In genomic region chr15:77421370-77421700, GRCh38 we compare ENCODE assay signal across 8 cellular contexts. TPM values are rescaled to one million over a fixed set of nuclear protein-coding genes. Genes with fewer than 3 reads are reported as not detected.
DNase-seq lines count a peak whose midpoint lies in the region; ATAC-seq and TF ChIP-seq lines count a peak whose summit lies in the region.

No MANE protein-coding gene starts in this region.

- intact Hi-C loops in CD4-positive, alpha-beta T cell (cut with DNase I, micrococcal nuclease) = loop anchor here in 1 of 2 experiments (5.0 to 10.0 kb wide), 6 partner anchors 349 to 1797 kb away; partner anchors contain the start of genes IDH3A, PSTPIP1, RCN2 and SNUPN

- H3K4me3 Mint-ChIP-seq in CD4-positive, alpha-beta T cell = peak overlapping the region; percentile 99
- H3K4me3 Mint-ChIP-seq in mesothelial cell of epicardium = peak overlapping the region; percentile 92

- peak overlapping the region; percentile 87 for H3K27ac ChIP-seq in CD4-positive, alpha-beta T cell (ENCODE audit: low read depth, low read length)
- H3K27ac ChIP-seq in KOPT-K1 (ENCODE audit: low read depth, low read length, poor library complexity, severe bottlenecking) (peak overlapping the region; percentile 85), caudate nucleus (ENCODE audit: low read depth, low read length) (peak overlapping the region; percentile 95)

- no peaks in the 10 kb centered on the region for H3K27me3 Mint-ChIP-seq in CD4-positive, alpha-beta T cell
- H3K27me3 Mint-ChIP-seq in mesothelial cell of epicardium (ENCODE audit: low read depth) = no peaks in the 10 kb centered on the region

- H3K27me3 ChIP-seq in CD4-positive, alpha-beta T cell (ENCODE audit: control insufficient read depth, insufficient read depth, low read length) = no peaks in the 10 kb centered on the region

- peak overlapping the region; percentile 96 for H3K27ac Mint-ChIP-seq in CD4-positive, alpha-beta T cell
- peak overlapping the region; percentile 99 for H3K27ac Mint-ChIP-seq in mesothelial cell of epicardium

- CTCF ChIA-PET in CD4-positive, alpha-beta T cell (lab: Charles Lee) = interaction anchor here (0.7 kb wide), 1 partner anchor 122 kb away, joined by 3 read pairs; no protein-coding TSS in a partner anchor

- H3K36me3 ChIP-seq in KOPT-K1 (ENCODE audit: insufficient read depth, low read length) = no peaks in the 10 kb centered on the region

- POLR2A ChIA-PET in CD4-positive, alpha-beta T cell (lab: Charles Lee) = interaction anchor here (1.0 to 2.0 kb wide), 8 partner anchors 9 to 516 kb away, joined by 3 to 10 read pairs (median 6); partner anchors contain the start of gene SCAPER

- no peaks in the 10 kb centered on the region for H3K9me3 ChIP-seq in CD4-positive, alpha-beta T cell (ENCODE audit: control insufficient read depth, low read length)
- no peaks in the 10 kb centered on the region for H3K9me3 ChIP-seq in KOPT-K1 (ENCODE audit: insufficient read depth, low read length, poor library complexity, severe bottlenecking)

- DNase-seq in CD4-positive, alpha-beta T cell = no peak
- peak in 2 of 61 donors; percentile 21 to 40 for DNase-seq in caudate nucleus (lab: John Stamatoyannopoulos, UW)
- DNase-seq in mesothelial cell of epicardium (ENCODE audit: low spot score in 2 of 2, unreplicated experiment in 2 of 2) = no peak
- DNase-seq in OCI-M2 (lab: John Stamatoyannopoulos, UW; ENCODE audit: unreplicated experiment) = no peak
- DNase-seq in NCI-H1694 treated with DMSO at 0.1 percent for 48 hours (lab: John Stamatoyannopoulos, UW) = no peak
- no peak for DNase-seq in DMS114 treated with DMSO at 0.1 percent for 48 hours (lab: John Stamatoyannopoulos, UW; ENCODE audit: unreplicated experiment)

- ATAC-seq in CD4-positive, alpha-beta T cell (ENCODE audit: poor library complexity) = no peak
- no peak for ATAC-seq in GM18498 (IDR thresholded peaks at IDR 0.05; ENCODE audit: unreplicated experiment)

- no peaks in the 10 kb centered on the region for H3K9me3 Mint-ChIP-seq in CD4-positive, alpha-beta T cell
- H3K9me3 Mint-ChIP-seq in mesothelial cell of epicardium = no peaks in the 10 kb centered on the region

- no peak for TF ChIP-seq CTCF in CD4-positive, alpha-beta T cell (IDR thresholded peaks at IDR 0.05)
- TF ChIP-seq CTCF in mesothelial cell of epicardium (IDR thresholded peaks at IDR 0.05; ENCODE audit: unreplicated experiment) = no peak

- H3K36me3 Mint-ChIP-seq in CD4-positive, alpha-beta T cell (ENCODE audit: low read depth) = peaks cover 24% of the 10 kb centered on the region
- H3K36me3 Mint-ChIP-seq in mesothelial cell of epicardium = no peaks in the 10 kb centered on the region

- peaks cover 67% of the 10 kb centered on the region for H3K4me1 Mint-ChIP-seq in CD4-positive, alpha-beta T cell (ENCODE audit: low read depth)
- H3K4me1 Mint-ChIP-seq in mesothelial cell of epicardium = peaks cover 52% of the 10 kb centered on the region

RNA-seq across cellular contexts. Expression of gene HMG20A, which starts 0.6 kb away (rescaled TPM):
- total RNA-seq in CD4-positive, alpha-beta T cell = 10 to 100 TPM; 16.2 to 20.0 TPM
- total RNA-seq in mesothelial cell of epicardium = 70.5 to 72.7 TPM (median 72.4 TPM) in 3 replicates

RNA-seq across cellular contexts. Expression of gene PEAK1, which starts 1.4 kb away (rescaled TPM):
- total RNA-seq in CD4-positive, alpha-beta T cell = 10 to 100 TPM in 1 of 2 experiments, 1 to 10 TPM in 1; 9.2 to 11.0 TPM
- 90.2 to 92.3 TPM (median 91.8 TPM) in 3 replicates for total RNA-seq in mesothelial cell of epicardium
